15 cellular contexts compared by ENCODE assay signal in genomic region chr1:173414539-173414938, GRCh38.
"Had no signal": no experiment of that assay in that cellular context is flagged by ENCODE, and none has a peak within 500 bp of the region (broad histone marks: within the 10 kb centered on the region; RNA-seq: fewer than 3 reads in every experiment).

No MANE protein-coding gene starts in this region.

- H3K4me1 ChIP-seq: parathyroid adenoma had no signal

- H3K79me2 ChIP-seq: parathyroid adenoma had no signal

- DNase-seq: activated CD4-positive, alpha-beta T cell treated with anti-CD3 and anti-CD28 coated beads, Interleukin-2, amount 50 U/mL, for 1 hour; activated CD4-positive, CD25-positive, alpha-beta regulatory T cell; activated CD8-positive, alpha-beta memory T cell treated with anti-CD3 and anti-CD28 coated beads for 24 hours; activated gamma-delta T cell treated with Interleukin-2 at 50 U/mL for 16 hours; activated naive CD8-positive, alpha-beta T cell treated with anti-CD3 and anti-CD28 coated beads for 36 hours; amygdala; cerebellar nuclear complex; effector memory CD4-positive, alpha-beta T cell; foreskin melanocyte; head of caudate nucleus; stimulated activated naive CD4-positive, alpha-beta T cell treated with Interleukin-2 at 50 U/mL for 16 hours; trophoblast cell had no signal

- H3K27ac ChIP-seq: parathyroid adenoma, suprapubic skin had no signal

- H3K4me3 ChIP-seq: lung, suprapubic skin had no signal

- H3K9ac ChIP-seq: parathyroid adenoma had no signal

- H3K36me3 ChIP-seq: suprapubic skin had no signal

- H3K9me3 ChIP-seq: suprapubic skin had no signal

- H2AFZ ChIP-seq: parathyroid adenoma had no signal

- H3K27me3 ChIP-seq: suprapubic skin had no signal
